Comparison of ENCODE assay signal across 1 cellular context in genomic region chr16:16258822-16259221, GRCh38. TPM values are rescaled to one million over a fixed set of nuclear protein-coding genes. Genes with fewer than 3 reads are reported as not detected.
"Had no signal": no experiment of that assay in that cellular context is flagged by ENCODE, and none has a peak within 500 bp of the region (broad histone marks: within the 10 kb centered on the region; RNA-seq: fewer than 3 reads in every experiment).

No MANE protein-coding gene starts in this region.

RNA-seq across cellular contexts. Expression of gene ABCC6, which starts 35.5 kb away (rescaled TPM):
- polyA plus RNA-seq: neural cell had no signal
